1 cellular context compared by ENCODE assay signal in the genomic region with DNA sequence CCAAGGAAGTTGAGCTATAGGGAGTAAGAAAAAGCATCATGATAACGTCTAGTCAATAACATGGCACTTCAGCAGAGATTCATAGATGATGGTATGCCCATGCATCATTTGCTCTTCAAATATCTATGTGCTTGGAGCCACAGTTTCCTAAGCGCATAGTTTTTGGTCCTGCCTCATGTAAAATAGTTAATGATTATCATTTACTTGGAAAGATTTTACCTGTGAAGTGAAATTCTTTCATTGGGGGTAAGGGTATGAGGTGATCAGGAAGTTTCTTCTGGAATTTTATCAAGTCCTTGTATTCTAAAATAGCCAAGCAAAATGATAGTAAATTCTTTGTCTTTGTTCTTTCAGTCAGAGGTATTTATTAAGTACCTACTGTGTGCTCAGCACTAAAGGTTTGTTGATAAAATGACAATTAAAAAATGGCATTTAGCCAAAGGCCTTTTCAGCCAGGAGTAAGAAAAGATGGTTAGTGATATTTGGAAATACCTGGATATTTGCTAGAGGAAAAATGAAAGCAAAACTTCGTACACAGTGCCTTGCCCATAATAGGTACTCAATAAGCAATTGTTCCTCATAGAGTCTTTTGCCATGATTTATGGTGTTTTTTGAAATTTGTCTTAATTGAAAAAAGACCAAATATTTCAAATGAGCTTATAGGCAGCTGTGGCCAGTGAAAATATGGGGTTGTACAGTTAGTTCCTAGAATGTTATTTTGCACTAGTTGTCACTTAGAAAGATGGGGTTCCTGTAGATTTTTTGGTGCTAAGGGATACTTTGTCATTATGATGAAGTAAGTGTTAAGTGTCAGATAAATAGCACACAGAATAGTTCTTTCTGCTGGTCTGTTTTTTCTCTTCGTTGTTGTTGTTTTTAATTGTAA.
TF ChIP-seq lines count a peak whose summit lies in the region.

No MANE protein-coding gene starts in this region.

TF ChIP-seq in K562, 482 proteins besides CTCF, POLR2A, EP300 and RAD21 (continued from another document and continues in another):
- TF ChIP-seq, protein P1, sequence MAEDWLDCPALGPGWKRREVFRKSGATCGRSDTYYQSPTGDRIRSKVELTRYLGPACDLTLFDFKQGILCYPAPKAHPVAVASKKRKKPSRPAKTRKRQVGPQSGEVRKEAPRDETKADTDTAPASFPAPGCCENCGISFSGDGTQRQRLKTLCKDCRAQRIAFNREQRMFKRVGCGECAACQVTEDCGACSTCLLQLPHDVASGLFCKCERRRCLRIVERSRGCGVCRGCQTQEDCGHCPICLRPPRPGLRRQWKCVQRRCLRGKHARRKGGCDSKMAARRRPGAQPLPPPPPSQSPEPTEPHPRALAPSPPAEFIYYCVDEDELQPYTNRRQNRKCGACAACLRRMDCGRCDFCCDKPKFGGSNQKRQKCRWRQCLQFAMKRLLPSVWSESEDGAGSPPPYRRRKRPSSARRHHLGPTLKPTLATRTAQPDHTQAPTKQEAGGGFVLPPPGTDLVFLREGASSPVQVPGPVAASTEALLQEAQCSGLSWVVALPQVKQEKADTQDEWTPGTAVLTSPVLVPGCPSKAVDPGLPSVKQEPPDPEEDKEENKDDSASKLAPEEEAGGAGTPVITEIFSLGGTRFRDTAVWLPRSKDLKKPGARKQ (CRISPR knock-in tag; IDR thresholded peaks at IDR 0.05), result no peak
- no peak for TF ChIP-seq ZNF384 (IDR thresholded peaks at IDR 0.05; ENCODE audit: low read depth, low read length)
- no peak for TF ChIP-seq NONO (IDR thresholded peaks at IDR 0.05; ENCODE audit: low read depth in 2 of 2, low read length in 1 of 2)
- TF ChIP-seq ZFP1 (CRISPR knock-in tag; IDR thresholded peaks at IDR 0.05), result no peak; the same call in 1 of the 2 replicates
- no peak for TF ChIP-seq NCOA1 (IDR thresholded peaks at IDR 0.05; ENCODE audit: low read depth)
- peak; percentile 67; the same call in 1 of the 2 replicates for TF ChIP-seq NFXL1 (CRISPR knock-in tag; IDR thresholded peaks at IDR 0.05)
- TF ChIP-seq, protein P2, sequence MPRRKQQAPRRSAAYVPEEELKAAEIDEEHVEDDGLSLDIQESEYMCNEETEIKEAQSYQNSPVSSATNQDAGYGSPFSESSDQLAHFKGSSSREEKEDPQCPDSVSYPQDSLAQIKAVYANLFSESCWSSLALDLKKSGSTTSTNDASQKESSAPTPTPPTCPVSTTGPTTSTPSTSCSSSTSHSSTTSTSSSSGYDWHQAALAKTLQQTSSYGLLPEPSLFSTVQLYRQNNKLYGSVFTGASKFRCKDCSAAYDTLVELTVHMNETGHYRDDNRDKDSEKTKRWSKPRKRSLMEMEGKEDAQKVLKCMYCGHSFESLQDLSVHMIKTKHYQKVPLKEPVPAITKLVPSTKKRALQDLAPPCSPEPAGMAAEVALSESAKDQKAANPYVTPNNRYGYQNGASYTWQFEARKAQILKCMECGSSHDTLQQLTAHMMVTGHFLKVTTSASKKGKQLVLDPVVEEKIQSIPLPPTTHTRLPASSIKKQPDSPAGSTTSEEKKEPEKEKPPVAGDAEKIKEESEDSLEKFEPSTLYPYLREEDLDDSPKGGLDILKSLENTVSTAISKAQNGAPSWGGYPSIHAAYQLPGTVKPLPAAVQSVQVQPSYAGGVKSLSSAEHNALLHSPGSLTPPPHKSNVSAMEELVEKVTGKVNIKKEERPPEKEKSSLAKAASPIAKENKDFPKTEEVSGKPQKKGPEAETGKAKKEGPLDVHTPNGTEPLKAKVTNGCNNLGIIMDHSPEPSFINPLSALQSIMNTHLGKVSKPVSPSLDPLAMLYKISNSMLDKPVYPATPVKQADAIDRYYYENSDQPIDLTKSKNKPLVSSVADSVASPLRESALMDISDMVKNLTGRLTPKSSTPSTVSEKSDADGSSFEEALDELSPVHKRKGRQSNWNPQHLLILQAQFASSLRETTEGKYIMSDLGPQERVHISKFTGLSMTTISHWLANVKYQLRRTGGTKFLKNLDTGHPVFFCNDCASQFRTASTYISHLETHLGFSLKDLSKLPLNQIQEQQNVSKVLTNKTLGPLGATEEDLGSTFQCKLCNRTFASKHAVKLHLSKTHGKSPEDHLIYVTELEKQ (CRISPR knock-in tag; IDR thresholded peaks at IDR 0.05), result peak; percentile 51; the same call in 1 of the 2 replicates
- TF ChIP-seq, protein P3, sequence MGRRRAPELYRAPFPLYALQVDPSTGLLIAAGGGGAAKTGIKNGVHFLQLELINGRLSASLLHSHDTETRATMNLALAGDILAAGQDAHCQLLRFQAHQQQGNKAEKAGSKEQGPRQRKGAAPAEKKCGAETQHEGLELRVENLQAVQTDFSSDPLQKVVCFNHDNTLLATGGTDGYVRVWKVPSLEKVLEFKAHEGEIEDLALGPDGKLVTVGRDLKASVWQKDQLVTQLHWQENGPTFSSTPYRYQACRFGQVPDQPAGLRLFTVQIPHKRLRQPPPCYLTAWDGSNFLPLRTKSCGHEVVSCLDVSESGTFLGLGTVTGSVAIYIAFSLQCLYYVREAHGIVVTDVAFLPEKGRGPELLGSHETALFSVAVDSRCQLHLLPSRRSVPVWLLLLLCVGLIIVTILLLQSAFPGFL (CRISPR knock-in tag; IDR thresholded peaks at IDR 0.05), result no peak
- TF ChIP-seq, protein P4, sequence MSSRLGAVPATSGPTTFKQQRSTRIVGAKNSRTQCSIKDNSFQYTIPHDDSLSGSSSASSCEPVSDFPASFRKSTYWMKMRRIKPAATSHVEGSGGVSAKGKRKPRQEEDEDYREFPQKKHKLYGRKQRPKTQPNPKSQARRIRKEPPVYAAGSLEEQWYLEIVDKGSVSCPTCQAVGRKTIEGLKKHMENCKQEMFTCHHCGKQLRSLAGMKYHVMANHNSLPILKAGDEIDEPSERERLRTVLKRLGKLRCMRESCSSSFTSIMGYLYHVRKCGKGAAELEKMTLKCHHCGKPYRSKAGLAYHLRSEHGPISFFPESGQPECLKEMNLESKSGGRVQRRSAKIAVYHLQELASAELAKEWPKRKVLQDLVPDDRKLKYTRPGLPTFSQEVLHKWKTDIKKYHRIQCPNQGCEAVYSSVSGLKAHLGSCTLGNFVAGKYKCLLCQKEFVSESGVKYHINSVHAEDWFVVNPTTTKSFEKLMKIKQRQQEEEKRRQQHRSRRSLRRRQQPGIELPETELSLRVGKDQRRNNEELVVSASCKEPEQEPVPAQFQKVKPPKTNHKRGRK (tag; IDR thresholded peaks at IDR 0.05), result no peak
- TF ChIP-seq, protein P5, sequence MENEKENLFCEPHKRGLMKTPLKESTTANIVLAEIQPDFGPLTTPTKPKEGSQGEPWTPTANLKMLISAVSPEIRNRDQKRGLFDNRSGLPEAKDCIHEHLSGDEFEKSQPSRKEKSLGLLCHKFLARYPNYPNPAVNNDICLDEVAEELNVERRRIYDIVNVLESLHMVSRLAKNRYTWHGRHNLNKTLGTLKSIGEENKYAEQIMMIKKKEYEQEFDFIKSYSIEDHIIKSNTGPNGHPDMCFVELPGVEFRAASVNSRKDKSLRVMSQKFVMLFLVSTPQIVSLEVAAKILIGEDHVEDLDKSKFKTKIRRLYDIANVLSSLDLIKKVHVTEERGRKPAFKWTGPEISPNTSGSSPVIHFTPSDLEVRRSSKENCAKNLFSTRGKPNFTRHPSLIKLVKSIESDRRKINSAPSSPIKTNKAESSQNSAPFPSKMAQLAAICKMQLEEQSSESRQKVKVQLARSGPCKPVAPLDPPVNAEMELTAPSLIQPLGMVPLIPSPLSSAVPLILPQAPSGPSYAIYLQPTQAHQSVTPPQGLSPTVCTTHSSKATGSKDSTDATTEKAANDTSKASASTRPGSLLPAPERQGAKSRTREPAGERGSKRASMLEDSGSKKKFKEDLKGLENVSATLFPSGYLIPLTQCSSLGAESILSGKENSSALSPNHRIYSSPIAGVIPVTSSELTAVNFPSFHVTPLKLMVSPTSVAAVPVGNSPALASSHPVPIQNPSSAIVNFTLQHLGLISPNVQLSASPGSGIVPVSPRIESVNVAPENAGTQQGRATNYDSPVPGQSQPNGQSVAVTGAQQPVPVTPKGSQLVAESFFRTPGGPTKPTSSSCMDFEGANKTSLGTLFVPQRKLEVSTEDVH (IDR thresholded peaks at IDR 0.05; ENCODE audit: low read depth, partially characterized antibody), result no peak
- TF ChIP-seq CBFA2T3 (IDR thresholded peaks at IDR 0.05), result no peak
- peak; percentile 74 for TF ChIP-seq GTF2A2 (tag; IDR thresholded peaks at IDR 0.05)
- TF ChIP-seq ARNT (IDR thresholded peaks at IDR 0.05), result no peak
- TF ChIP-seq, protein P6, sequence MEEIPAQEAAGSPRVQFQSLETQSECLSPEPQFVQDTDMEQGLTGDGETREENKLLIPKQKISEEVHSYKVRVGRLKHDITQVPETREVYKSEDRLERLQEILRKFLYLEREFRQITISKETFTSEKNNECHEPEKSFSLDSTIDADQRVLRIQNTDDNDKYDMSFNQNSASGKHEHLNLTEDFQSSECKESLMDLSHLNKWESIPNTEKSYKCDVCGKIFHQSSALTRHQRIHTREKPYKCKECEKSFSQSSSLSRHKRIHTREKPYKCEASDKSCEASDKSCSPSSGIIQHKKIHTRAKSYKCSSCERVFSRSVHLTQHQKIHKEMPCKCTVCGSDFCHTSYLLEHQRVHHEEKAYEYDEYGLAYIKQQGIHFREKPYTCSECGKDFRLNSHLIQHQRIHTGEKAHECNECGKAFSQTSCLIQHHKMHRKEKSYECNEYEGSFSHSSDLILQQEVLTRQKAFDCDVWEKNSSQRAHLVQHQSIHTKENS (CRISPR knock-in tag; IDR thresholded peaks at IDR 0.05), result no peak
- TF ChIP-seq, protein P7, sequence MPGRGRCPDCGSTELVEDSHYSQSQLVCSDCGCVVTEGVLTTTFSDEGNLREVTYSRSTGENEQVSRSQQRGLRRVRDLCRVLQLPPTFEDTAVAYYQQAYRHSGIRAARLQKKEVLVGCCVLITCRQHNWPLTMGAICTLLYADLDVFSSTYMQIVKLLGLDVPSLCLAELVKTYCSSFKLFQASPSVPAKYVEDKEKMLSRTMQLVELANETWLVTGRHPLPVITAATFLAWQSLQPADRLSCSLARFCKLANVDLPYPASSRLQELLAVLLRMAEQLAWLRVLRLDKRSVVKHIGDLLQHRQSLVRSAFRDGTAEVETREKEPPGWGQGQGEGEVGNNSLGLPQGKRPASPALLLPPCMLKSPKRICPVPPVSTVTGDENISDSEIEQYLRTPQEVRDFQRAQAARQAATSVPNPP (IDR thresholded peaks at IDR 0.05; ENCODE audit: borderline replicate concordance, insufficient read depth, insufficient read length), result no peak
- no peak for TF ChIP-seq CBX5 (IDR thresholded peaks at IDR 0.05; ENCODE audit: borderline replicate concordance, low read depth)
- TF ChIP-seq ETV6 (IDR thresholded peaks at IDR 0.05; ENCODE audit: borderline replicate concordance in 1 of 2, low read depth in 2 of 2, low read length in 1 of 2), result no peak
- no peak for TF ChIP-seq ETV6 (CRISPR knock-in tag; IDR thresholded peaks at IDR 0.05; ENCODE audit: borderline replicate concordance)
- no peak for TF ChIP-seq SRSF1 (IDR thresholded peaks at IDR 0.05; ENCODE audit: low read depth, low read length)
- peak; percentile 93 for TF ChIP-seq ZNF175 (CRISPR knock-in tag; IDR thresholded peaks at IDR 0.05; ENCODE audit: low read depth)
- TF ChIP-seq TCFL5 (CRISPR knock-in tag; conservative IDR thresholded peaks at IDR 0.05), result 0 out of 2 replicates have a peak, but pooled peaks have one; percentile 30
- no peak for TF ChIP-seq CBX8 (IDR thresholded peaks at IDR 0.05; ENCODE audit: borderline replicate concordance, extremely low read depth, low read depth, low read length, poor library complexity, severe bottlenecking)
- TF ChIP-seq YY1 (IDR thresholded peaks at IDR 0.05; ENCODE audit: borderline replicate concordance in 1 of 3, control insufficient read depth in 1 of 3, extremely low read depth in 1 of 3, insufficient read depth in 3 of 3, insufficient read length in 1 of 3, insufficient replicate concordance in 2 of 3, low read depth in 1 of 3, low read length in 2 of 3), result no peak
- peak; percentile 32; the same call in 1 of the 2 replicates for TF ChIP-seq HSF4 (CRISPR knock-in tag; IDR thresholded peaks at IDR 0.05; ENCODE audit: borderline replicate concordance)
- no peak for TF ChIP-seq CCNT2 (IDR thresholded peaks at IDR 0.05; ENCODE audit: borderline replicate concordance, extremely low read depth, insufficient read length, low read depth, low read length)
- TF ChIP-seq, protein P8, sequence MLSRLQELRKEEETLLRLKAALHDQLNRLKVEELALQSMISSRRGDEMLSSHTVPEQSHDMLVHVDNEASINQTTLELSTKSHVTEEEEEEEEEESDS (CRISPR knock-in tag; IDR thresholded peaks at IDR 0.05), result no peak
- TF ChIP-seq CHD2 (IDR thresholded peaks at IDR 0.05; ENCODE audit: low read depth, low read length), result no peak
- no peak for TF ChIP-seq PHF21A (IDR thresholded peaks at IDR 0.05; ENCODE audit: borderline replicate concordance, low read depth)
- TF ChIP-seq FUS (optimal IDR thresholded peaks at IDR 0.05; ENCODE audit: low read depth, low read length), result no peak
- TF ChIP-seq, protein P9, sequence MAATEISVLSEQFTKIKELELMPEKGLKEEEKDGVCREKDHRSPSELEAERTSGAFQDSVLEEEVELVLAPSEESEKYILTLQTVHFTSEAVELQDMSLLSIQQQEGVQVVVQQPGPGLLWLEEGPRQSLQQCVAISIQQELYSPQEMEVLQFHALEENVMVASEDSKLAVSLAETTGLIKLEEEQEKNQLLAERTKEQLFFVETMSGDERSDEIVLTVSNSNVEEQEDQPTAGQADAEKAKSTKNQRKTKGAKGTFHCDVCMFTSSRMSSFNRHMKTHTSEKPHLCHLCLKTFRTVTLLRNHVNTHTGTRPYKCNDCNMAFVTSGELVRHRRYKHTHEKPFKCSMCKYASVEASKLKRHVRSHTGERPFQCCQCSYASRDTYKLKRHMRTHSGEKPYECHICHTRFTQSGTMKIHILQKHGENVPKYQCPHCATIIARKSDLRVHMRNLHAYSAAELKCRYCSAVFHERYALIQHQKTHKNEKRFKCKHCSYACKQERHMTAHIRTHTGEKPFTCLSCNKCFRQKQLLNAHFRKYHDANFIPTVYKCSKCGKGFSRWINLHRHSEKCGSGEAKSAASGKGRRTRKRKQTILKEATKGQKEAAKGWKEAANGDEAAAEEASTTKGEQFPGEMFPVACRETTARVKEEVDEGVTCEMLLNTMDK (IDR thresholded peaks at IDR 0.05; ENCODE audit: borderline replicate concordance, insufficient read depth, low read depth, low read length, poor library complexity, severe bottlenecking), result no peak
- TF ChIP-seq KLF10 (CRISPR knock-in tag; IDR thresholded peaks at IDR 0.05), result no peak
- TF ChIP-seq ZNF224 (CRISPR knock-in tag; IDR thresholded peaks at IDR 0.05), result no peak
- no peak for TF ChIP-seq PRPF4 (IDR thresholded peaks at IDR 0.05; ENCODE audit: insufficient read depth, low read depth, low read length, poor library complexity, severe bottlenecking)
- TF ChIP-seq PRMT5 (CRISPR knock-in tag; IDR thresholded peaks at IDR 0.05), result no peak
- no peak for TF ChIP-seq KDM5B (IDR thresholded peaks at IDR 0.05; ENCODE audit: insufficient replicate concordance, low read depth, low read length)
- no peak for TF ChIP-seq ZFP36 (IDR thresholded peaks at IDR 0.05; ENCODE audit: low read depth, low read length, partially characterized antibody)
- no peak for TF ChIP-seq SNRNP70 (optimal IDR thresholded peaks at IDR 0.05; ENCODE audit: low read depth, low read length)
- TF ChIP-seq ASH1L (IDR thresholded peaks at IDR 0.05; ENCODE audit: borderline replicate concordance, low read depth, partially characterized antibody), result no peak
- TF ChIP-seq SAFB (IDR thresholded peaks at IDR 0.05; ENCODE audit: borderline replicate concordance, low read depth, low read length), result no peak
- no peak for TF ChIP-seq CTBP1 (IDR thresholded peaks at IDR 0.05; ENCODE audit: borderline replicate concordance)
